ENCODE assay signal across 6 cellular contexts in genomic region chr11:40689823-40690222, GRCh38.
"Had no signal": no experiment of that assay in that cellular context is flagged by ENCODE, and none has a peak within 500 bp of the region (broad histone marks: within the 10 kb centered on the region; RNA-seq: fewer than 3 reads in every experiment).

No MANE protein-coding gene starts in this region.

- DNase-seq: GM23248, GOT3, H7, HCEC 1CT, KG1 had no signal

- H3K27ac ChIP-seq: GM23248 had no signal

- ATAC-seq: K562 had no signal

- H3K9ac ChIP-seq: GM23248 had no signal

- H3K4me3 ChIP-seq: GM23248, K562 had no signal
